In genomic region chr5:167797933-167798332, GRCh38 we compare ENCODE assay signal across 23 cellular contexts.
DNase-seq lines count a peak whose midpoint lies in the region; ATAC-seq and TF ChIP-seq lines count a peak whose summit lies in the region.
"Had no signal": no experiment of that assay in that cellular context is flagged by ENCODE, and none has a peak within 500 bp of the region (broad histone marks: within the 10 kb centered on the region; RNA-seq: fewer than 3 reads in every experiment).

No MANE protein-coding gene starts in this region.

- H3K9ac ChIP-seq in GM23248 (no peak overlapping the region), SK-N-MC (ENCODE audit: insufficient read length) (no peak overlapping the region)

- H3K4me1 ChIP-seq in GM23248 (ENCODE audit: insufficient read depth) (peaks cover 25% of the 10 kb centered on the region), foreskin keratinocyte (peaks cover 24% of the 10 kb centered on the region)
- H3K4me1 ChIP-seq: right atrium auricular region, uterus had no signal

- ATAC-seq in foreskin keratinocyte (peak; percentile 37), sciatic nerve (peak; percentile 63), HG03460 (IDR thresholded peaks at IDR 0.05; ENCODE audit: unreplicated experiment) (no peak)
- ATAC-seq: activated naive CD8-positive, alpha-beta T cell treated with anti-CD3 and anti-CD28 coated beads, Interleukin-2, amount 50 U/mL, for 24 hours; activated T-cell treated with anti-CD3 and anti-CD28 coated beads, Interleukin-2, amount 50 U/mL, for 72 hours; gastroesophageal sphincter had no signal

- H3K9me2 ChIP-seq in GM23248 (ENCODE audit: insufficient read depth): peaks cover 4% of the 10 kb centered on the region; the same call in 1 of the 2 replicates

- H3K36me3 ChIP-seq in GM23248 (ENCODE audit: low read depth) (no peaks in the 10 kb centered on the region; the same call in 1 of the 2 replicates), SK-N-MC (ENCODE audit: insufficient read depth, low read length) (no peaks in the 10 kb centered on the region)
- H3K36me3 ChIP-seq: gastroesophageal sphincter, right atrium auricular region, thoracic aorta, uterus had no signal

- H3F3A ChIP-seq in GM23248 (ENCODE audit: insufficient read depth): peaks cover 15% of the 10 kb centered on the region; the same call in 1 of the 2 replicates

- no peak overlapping the region for H2AFZ ChIP-seq in GM23248

- in situ Hi-C loops in GM23248 (cut with MboI): no loop called here

- TF ChIP-seq CTCF in foreskin keratinocyte (conservative IDR thresholded peaks at IDR 0.05): no peak

- H3K9me3 ChIP-seq in GM23248 (ENCODE audit: low read depth) (no peaks in the 10 kb centered on the region), SK-N-MC (ENCODE audit: low read depth, low read length) (no peaks in the 10 kb centered on the region)
- H3K9me3 ChIP-seq: gastroesophageal sphincter, right atrium auricular region, thoracic aorta, uterus had no signal

- H3K27me3 ChIP-seq in GM23248 (replicated peaks; ENCODE audit: insufficient read depth) (no peaks in the 10 kb centered on the region), foreskin keratinocyte (no peaks in the 10 kb centered on the region)
- H3K27me3 ChIP-seq: gastroesophageal sphincter, right atrium auricular region, uterus had no signal

- intact Hi-C loops in sciatic nerve (cut with DNase I): no loop called here

- H3K4me3 ChIP-seq in GM23248 (no peak overlapping the region), SK-N-MC (no peak overlapping the region)
- H3K4me3 ChIP-seq: gastroesophageal sphincter, right atrium auricular region, thoracic aorta, uterus had no signal

- no peaks in the 10 kb centered on the region for H4K20me1 ChIP-seq in GM23248 (ENCODE audit: insufficient read depth)

- DNase-seq in GM23248: peak; percentile 56
- DNase-seq in SK-N-MC (ENCODE audit: low read depth, low spot score): no peak
- DNase-seq in foreskin keratinocyte: peak in 1 of 2 donors; percentile 50
- DNase-seq in sciatic nerve (ENCODE audit: low spot score): no peak
- DNase-seq in GOT3 (lab: John Stamatoyannopoulos, UW): no peak
- no peak for DNase-seq in T-helper 1 cell
- DNase-seq: ACHN; activated CD4-positive, CD25-positive, alpha-beta regulatory T cell; activated naive CD4-positive, alpha-beta T cell; activated naive CD8-positive, alpha-beta T cell treated with anti-CD3 and anti-CD28 coated beads, Interleukin-2, amount 50 U/mL, for 24 hours; activated T-cell treated with anti-CD3 and anti-CD28 coated beads, Interleukin-2, amount 50 U/mL, for 72 hours; dermis blood vessel endothelial cell; DMS153; left cardiac atrium; MV-4-11; NCI-H1436 treated with DMSO at 0.1 percent for 48 hours; NCI-H2107; stimulated activated CD4-positive, alpha-beta T cell treated with anti-CD3 and anti-CD28 coated beads, Interleukin-2, amount 100 ng/mL, for 24 hours; uterus had no signal

- WGBS in GM23248 (ENCODE audit: low coverage in 1 of 2, low lambda C conversion rate in 2 of 2, missing lambda C conversion rate in 2 of 2), 2 experiments: 60 to 67% methylated on average over 3 of the region's 3 CpGs

- H3K4me2 ChIP-seq in GM23248 (ENCODE audit: unreplicated experiment): no peak overlapping the region

- peaks cover 64% of the 10 kb centered on the region for H3K79me2 ChIP-seq in GM23248 (ENCODE audit: insufficient read depth)

- H3K27ac ChIP-seq in GM23248 (peak overlapping the region; percentile 39; the same call in 1 of the 2 replicates), SK-N-MC (peak overlapping the region; percentile 69; the same call in 1 of the 2 replicates), foreskin keratinocyte (peak overlapping the region; percentile 45)
- H3K27ac ChIP-seq: gastroesophageal sphincter, right atrium auricular region, thoracic aorta, uterus had no signal
